ENCODE assay signal across 8 cellular contexts in genomic region chr1:88684482-88685238, GRCh38. TPM values are rescaled to one million over a fixed set of nuclear protein-coding genes. Genes with fewer than 3 reads are reported as not detected.
DNase-seq lines count a peak whose midpoint lies in the region; ATAC-seq and TF ChIP-seq lines count a peak whose summit lies in the region.

No MANE protein-coding gene starts in this region.

- TF ChIP-seq POLR2A in stomach (IDR thresholded peaks at IDR 0.05), result no peak

- H3K9me3 ChIP-seq in HUES64 (ENCODE audit: insufficient read depth, low read depth, low read length) (no peaks in the 10 kb centered on the region), stomach (no peaks in the 10 kb centered on the region)

- DNase-seq in DMS 273 treated with DMSO at 0.1 percent for 48 hours (lab: John Stamatoyannopoulos, UW) (peak; percentile 56), fibroblast of the aortic adventitia (ENCODE audit: low read depth) (peak; percentile 24), nephron progenitor cell (peak; percentile 81), stomach (peak; percentile 42)

- peak overlapping the region; percentile 86 for H3K4me3 Mint-ChIP-seq in activated T-helper 17 cell treated with anti-CD3 and anti-CD28 coated beads, Interleukin-2, amount 50 U/mL, for 72 hours
- peak overlapping the region; percentile 97 for H3K4me3 Mint-ChIP-seq in nephron progenitor cell

- no peaks in the 10 kb centered on the region for H3K9me3 Mint-ChIP-seq in activated T-helper 17 cell treated with anti-CD3 and anti-CD28 coated beads, Interleukin-2, amount 50 U/mL, for 72 hours
- no peaks in the 10 kb centered on the region for H3K9me3 Mint-ChIP-seq in nephron progenitor cell

- under 1% methylated on average over 58 of the region's 58 CpGs for WGBS in HUES64
- WGBS in stomach, 5 donors, result 0 to 1% (median 1%) methylated on average over 44 to 58 of the region's 58 CpGs

- H3K27ac Mint-ChIP-seq in activated T-helper 17 cell treated with anti-CD3 and anti-CD28 coated beads, Interleukin-2, amount 50 U/mL, for 72 hours, result peak overlapping the region; percentile 89
- H3K27ac Mint-ChIP-seq in nephron progenitor cell, result peak overlapping the region; percentile 98

- intact Hi-C loops in stomach (cut with DNase I; ENCODE audit: low total_unique reads), result no loop called here

- H3K36me3 ChIP-seq in HUES64 (ENCODE audit: insufficient read depth, low read length), result peaks cover 7% of the 10 kb centered on the region; the same call in 1 of the 2 replicates
- H3K36me3 ChIP-seq in stomach, result no peaks in the 10 kb centered on the region

- H3K4me3 ChIP-seq in HUES64 (ENCODE audit: low read length), result peak overlapping the region; percentile 97
- peak overlapping the region; percentile 84 for H3K4me3 ChIP-seq in fibroblast of the aortic adventitia (ENCODE audit: low read depth, low read length)
- H3K4me3 ChIP-seq in stomach, result peak overlapping the region; percentile 91 to 98 (median 92)

- no peaks in the 10 kb centered on the region for H3K27me3 Mint-ChIP-seq in activated T-helper 17 cell treated with anti-CD3 and anti-CD28 coated beads, Interleukin-2, amount 50 U/mL, for 72 hours
- H3K27me3 Mint-ChIP-seq in nephron progenitor cell (ENCODE audit: low read depth, poor library complexity), result peaks cover 2% of the 10 kb centered on the region

- peak; percentile 40 for ATAC-seq in GM21515 (IDR thresholded peaks at IDR 0.05; ENCODE audit: unreplicated experiment)
- ATAC-seq in activated T-helper 17 cell treated with anti-CD3 and anti-CD28 coated beads, Interleukin-2, amount 50 U/mL, for 72 hours (replicated peaks), result peak; percentile 25

- peaks cover 8% of the 10 kb centered on the region for H3K36me3 Mint-ChIP-seq in activated T-helper 17 cell treated with anti-CD3 and anti-CD28 coated beads, Interleukin-2, amount 50 U/mL, for 72 hours (ENCODE audit: low read depth)
- H3K36me3 Mint-ChIP-seq in nephron progenitor cell (ENCODE audit: low read depth), result peaks cover 9% of the 10 kb centered on the region

- H3K4me1 ChIP-seq in HUES64 (ENCODE audit: insufficient read depth, low read length), result peaks cover 15% of the 10 kb centered on the region
- peaks cover 15 to 44% (median 33%) of the 10 kb centered on the region in 4 donors for H3K4me1 ChIP-seq in stomach

- TF ChIP-seq CTCF in fibroblast of the aortic adventitia (IDR thresholded peaks at IDR 0.05; ENCODE audit: insufficient read depth, low read length) (no peak), nephron progenitor cell (IDR thresholded peaks at IDR 0.05) (no peak), stomach (IDR thresholded peaks at IDR 0.05) (no peak)

- peaks cover 6% of the 10 kb centered on the region for H3K4me1 Mint-ChIP-seq in activated T-helper 17 cell treated with anti-CD3 and anti-CD28 coated beads, Interleukin-2, amount 50 U/mL, for 72 hours
- H3K4me1 Mint-ChIP-seq in nephron progenitor cell, result peaks cover 29% of the 10 kb centered on the region

- peak overlapping the region; percentile 98 for H3K27ac ChIP-seq in HUES64 (ENCODE audit: low read depth, low read length)
- peak overlapping the region; percentile 92 to 98 (median 95) for H3K27ac ChIP-seq in stomach

- peak overlapping the region; percentile 88 for H3K9ac ChIP-seq in HUES64 (ENCODE audit: low read depth, low read length)

- no peak for TF ChIP-seq EP300 in stomach (IDR thresholded peaks at IDR 0.05)

- H3K27me3 ChIP-seq in HUES64 (ENCODE audit: insufficient read depth, low read length) (no peaks in the 10 kb centered on the region), stomach (no peaks in the 10 kb centered on the region)

TF ChIP-seq in PFSK-1, 5 proteins besides CTCF, POLR2A, EP300 and RAD21:
- TF ChIP-seq POLR2AphosphoS5 (IDR thresholded peaks at IDR 0.05; ENCODE audit: low read depth, low read length) (no peak; the same call in 1 of the 2 replicates), FOXP2 (optimal IDR thresholded peaks at IDR 0.05; ENCODE audit: borderline replicate concordance, extremely low read depth, extremely low read length, insufficient read depth) (no peak), SIN3A (IDR thresholded peaks at IDR 0.05; ENCODE audit: borderline replicate concordance, insufficient read depth, low read length) (peak; percentile 39; the same call in 1 of the 2 replicates), REST (IDR thresholded peaks at IDR 0.05; ENCODE audit: insufficient read depth in 1 of 2, low read depth in 2 of 2, low read length in 2 of 2) (no peak), TAF1 (IDR thresholded peaks at IDR 0.05; ENCODE audit: borderline replicate concordance, insufficient read depth, low read length) (0 out of 2 replicates have a peak, but pooled peaks have one; percentile 23)

RNA-seq across cellular contexts. Expression of gene PKN2, which starts 0.6 kb away (rescaled TPM):
- 17.7 TPM for polyA plus RNA-seq in HUES64 (2013, experiment 1 of 2)
- 18.8 TPM for polyA plus RNA-seq in HUES64 (2013, experiment 2 of 2)
- 10.3 TPM for polyA plus RNA-seq in PFSK-1 (2012; ENCODE audit: insufficient read length, low read depth)
- 10 to 100 TPM; 23.7 to 24.1 TPM for total RNA-seq in activated T-helper 17 cell treated with anti-CD3 and anti-CD28 coated beads, Interleukin-2, amount 50 U/mL, for 72 hours
- total RNA-seq in fibroblast of the aortic adventitia (ENCODE audit: low replicate concordance), result 40.1 and 58.8 TPM in 2 replicates
- total RNA-seq in stomach, result 100 to 1,000 TPM in 1 of 5 donors, 10 to 100 TPM in 4; 23.8 to 118 (median 45.5) TPM
- 10 to 100 TPM in 1 of 3 donors, 1 to 10 TPM in 2; 5.0 to 10.7 (median 5.5) TPM for polyA plus RNA-seq in stomach

Comparison
In these comparisons a context has a peak if more than half of its experiments do, and no peak if none do; other contexts are left out.
1. Peak in every context shown above with its lines: DNase-seq, ATAC-seq, H3K4me3 ChIP-seq and H3K27ac ChIP-seq.
2. DNase-seq: peak in every context shown above with its lines; median percentile 81 in nephron progenitor cell; 56 in DMS 273 treated with DMSO at 0.1 percent for 48 hours; 42 in stomach; 24 in fibroblast of the aortic adventitia.